In genomic region chr11:29916040-29916439, GRCh38 we compare ENCODE assay signal across 17 cellular contexts.
"Had no signal": no experiment of that assay in that cellular context is flagged by ENCODE, and none has a peak within 500 bp of the region (broad histone marks: within the 10 kb centered on the region; RNA-seq: fewer than 3 reads in every experiment).

No MANE protein-coding gene starts in this region.

- H3K4me3 ChIP-seq: coronary artery, dorsolateral prefrontal cortex, esophagus muscularis mucosa, gastroesophageal sphincter, heart right ventricle, left lung, lower lobe of right lung, mucosa of descending colon had no signal

- H3K4me1 ChIP-seq: esophagus muscularis mucosa, foreskin keratinocyte, gastroesophageal sphincter, left lung, lower lobe of right lung had no signal

- H3K27me3 ChIP-seq: dorsolateral prefrontal cortex, esophagus muscularis mucosa, foreskin keratinocyte, gastroesophageal sphincter, heart right ventricle, left lung had no signal

- ATAC-seq: foreskin keratinocyte, gastroesophageal sphincter, heart right ventricle, left cardiac atrium, left lung, left ventricle myocardium superior, lower lobe of right lung, mucosa of descending colon had no signal

- H3K9me3 ChIP-seq: esophagus muscularis mucosa, gastroesophageal sphincter, heart right ventricle, left lung, lower lobe of right lung had no signal

- H3K27ac ChIP-seq: coronary artery, dorsolateral prefrontal cortex, esophagus muscularis mucosa, foreskin keratinocyte, gastroesophageal sphincter, heart right ventricle, left lung, lower lobe of right lung had no signal

- H3K36me3 ChIP-seq: esophagus muscularis mucosa, gastroesophageal sphincter, heart right ventricle, left lung, lower lobe of right lung had no signal

- DNase-seq: dermis blood vessel endothelial cell; dorsolateral prefrontal cortex; effector CD4-positive, alpha-beta T cell; effector memory CD4-positive, alpha-beta T cell; foreskin keratinocyte; heart right ventricle; hippocampal formation; left cardiac atrium; left lung; left ventricle myocardium superior; lower lobe of right lung; mesenchymal stem cell; mucosa of descending colon; naive B cell had no signal
